In the genomic region with DNA sequence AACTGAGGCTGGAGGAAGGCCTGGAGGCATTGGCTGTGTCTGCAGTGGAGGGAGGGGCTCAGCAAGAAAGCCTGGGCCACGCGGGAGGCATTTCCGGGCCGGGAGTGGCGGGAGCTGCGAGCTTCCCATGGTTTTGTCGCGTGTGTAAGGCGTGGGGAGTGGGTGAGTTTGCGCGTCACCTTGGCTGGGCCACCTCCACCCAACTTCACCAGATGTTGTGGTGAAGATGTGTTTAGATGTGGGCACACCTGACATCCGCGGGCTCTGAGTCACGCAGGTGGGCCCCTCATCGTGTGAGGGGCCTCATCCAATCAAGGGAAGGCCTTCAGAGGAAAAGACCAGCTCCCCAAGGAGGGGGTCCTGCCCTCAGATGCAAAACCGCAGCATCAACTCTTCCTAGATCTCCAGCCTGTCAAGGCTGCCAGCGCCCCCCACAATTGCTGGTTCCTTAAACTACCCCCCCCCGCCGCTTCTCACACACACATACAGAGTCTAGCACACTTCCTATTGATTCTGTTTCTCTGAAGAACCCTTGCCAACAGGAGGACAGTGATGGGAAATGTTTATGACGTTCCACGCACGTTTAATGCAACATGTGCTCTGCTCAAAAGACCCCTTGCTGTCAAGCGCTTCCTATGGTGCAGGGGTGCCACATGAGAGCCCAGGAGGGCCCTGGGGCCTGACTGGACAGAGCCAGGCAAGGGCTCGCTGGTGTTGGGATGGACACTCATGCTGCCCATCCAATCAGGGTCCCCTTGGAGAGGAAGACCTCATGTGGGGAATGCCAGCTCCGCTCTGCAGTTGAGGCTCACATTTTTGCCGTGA, we compare ENCODE assay signal across 14 cellular contexts. TPM values are rescaled to one million over a fixed set of nuclear protein-coding genes. Genes with fewer than 3 reads are reported as not detected.
A peak's percentile ranks its signal among the peaks of the same experiment; 100 is the strongest.
DNase-seq lines count a peak whose midpoint lies in the region; ATAC-seq and TF ChIP-seq lines count a peak whose summit lies in the region.
"Had no signal": no experiment of that assay in that cellular context is flagged by ENCODE, and none has a peak within 500 bp of the region (broad histone marks: within the 10 kb centered on the region; RNA-seq: fewer than 3 reads in every experiment).

No MANE protein-coding gene starts in this region.

- peak overlapping the region in 9 of 11 experiments; percentile 10 to 72 (median 63); a peak in 15 of 22 replicates for H3K4me2 ChIP-seq in BLaER1 treated with 17β-estradiol and CSF1 and Interleukin-3, amounts not matched to agents 10 nM and 100 nM

- no peak for ATAC-seq in HG02798 (IDR thresholded peaks at IDR 0.05; ENCODE audit: poor library complexity, unreplicated experiment)
- ATAC-seq: gastrocnemius medialis had no signal

- TF ChIP-seq CTCF in prostate gland (IDR thresholded peaks at IDR 0.05), result no peak

- no peak overlapping the region for H3K9ac ChIP-seq in BLaER1 treated with 17β-estradiol and CSF1 and Interleukin-3, amounts not matched to agents 10 nM and 100 nM

- DNase-seq in T-helper 22 cell (ENCODE audit: low read depth), result peak; percentile 20
- peak; percentile 38 for DNase-seq in activated effector memory CD4-positive, alpha-beta T cell treated with Interleukin-2 at 50 U/mL for 16 hours
- DNase-seq in posterior vena cava (ENCODE audit: low spot score), result peak; percentile 28
- DNase-seq in hypothalamus (lab: John Stamatoyannopoulos, UW), result no peak
- DNase-seq in HAP-1 (ENCODE audit: low spot score in 2 of 2), result no peak
- no peak for DNase-seq in prostate gland (ENCODE audit: low spot score)
- DNase-seq: gastrocnemius medialis, NCI-H2029 treated with DMSO at 0.1 percent for 48 hours, SHP77 treated with DMSO at 0.1 percent for 48 hours had no signal

- no peaks in the 10 kb centered on the region for H3K9me3 ChIP-seq in BLaER1 treated with 17β-estradiol and CSF1 and Interleukin-3, amounts not matched to agents 10 nM and 100 nM (replicated peaks in 1 of 11)
- H3K9me3 ChIP-seq in HAP-1 (no peaks in the 10 kb centered on the region), prostate gland (no peaks in the 10 kb centered on the region)
- H3K9me3 ChIP-seq: gastrocnemius medialis, right atrium auricular region had no signal

- H3K27me3 ChIP-seq in BLaER1 treated with 17β-estradiol and CSF1 and Interleukin-3, amounts not matched to agents 10 nM and 100 nM, result peaks cover 38 to 87% (median 69%) of the 10 kb centered on the region in 11 experiments
- H3K27me3 ChIP-seq in HAP-1 (ENCODE audit: low read depth), result peaks cover 83% of the 10 kb centered on the region
- H3K27me3 ChIP-seq in prostate gland (replicated peaks; ENCODE audit: insufficient read depth), result peaks cover 33% of the 10 kb centered on the region
- H3K27me3 ChIP-seq: right atrium auricular region had no signal

- intact Hi-C loops in posterior vena cava (cut with DNase I), result no loop called here
- intact Hi-C loops in prostate gland (cut with DNase I), result no loop called here

- TF ChIP-seq POLR2A in prostate gland (IDR thresholded peaks at IDR 0.05), result no peak

- H3K36me3 ChIP-seq in BLaER1 treated with 17β-estradiol and CSF1 and Interleukin-3, amounts not matched to agents 10 nM and 100 nM, result no peaks in the 10 kb centered on the region
- H3K36me3 ChIP-seq in HAP-1 (replicated peaks) (no peaks in the 10 kb centered on the region), prostate gland (no peaks in the 10 kb centered on the region)
- H3K36me3 ChIP-seq: gastrocnemius medialis, right atrium auricular region had no signal

- 81% methylated on average over 26 of the region's 26 CpGs for WGBS in prostate gland

- H3K4me1 ChIP-seq in BLaER1 treated with 17β-estradiol and CSF1 and Interleukin-3, amounts not matched to agents 10 nM and 100 nM, result peaks cover 0 to 31% (median 27%) of the 10 kb centered on the region in 10 experiments; a peak in 16 of 20 replicates
- no peaks in the 10 kb centered on the region for H3K4me1 ChIP-seq in HAP-1
- H3K4me1 ChIP-seq in prostate gland (replicated peaks), result no peaks in the 10 kb centered on the region
- H3K4me1 ChIP-seq: gastrocnemius medialis, right atrium auricular region had no signal

- no peak overlapping the region for H3K4me3 ChIP-seq in BLaER1 treated with 17β-estradiol and CSF1 and Interleukin-3, amounts not matched to agents 10 nM and 100 nM
- no peak overlapping the region for H3K4me3 ChIP-seq in HAP-1
- H3K4me3 ChIP-seq in prostate gland, result no peak overlapping the region
- H3K4me3 ChIP-seq: gastrocnemius medialis, right atrium auricular region had no signal

- peaks cover 0 to 84% (median 29%) of the 10 kb centered on the region in 11 experiments; a peak in 14 of 22 replicates for H4K20me1 ChIP-seq in BLaER1 treated with 17β-estradiol and CSF1 and Interleukin-3, amounts not matched to agents 10 nM and 100 nM

- in situ Hi-C loops in HAP-1 (cut with MboI; ENCODE audit: low sequenced_read_pairs), result no loop called here

- H3K27ac ChIP-seq in BLaER1 treated with 17β-estradiol and CSF1 and Interleukin-3, amounts not matched to agents 10 nM and 100 nM, result no peak overlapping the region
- no peak overlapping the region for H3K27ac ChIP-seq in prostate gland
- H3K27ac ChIP-seq: gastrocnemius medialis, right atrium auricular region had no signal

RNA-seq across cellular contexts. Expression of gene ACTRT2, which starts 11.9 kb away (rescaled TPM):
- not detected for total RNA-seq in posterior vena cava
- 1 to 10 TPM in 1 of 2 donors, not detected in 1; 7.2 TPM for total RNA-seq in prostate gland
- total RNA-seq: astrocyte, gastrocnemius medialis, kidney epithelial cell, right atrium auricular region had no signal

RNA-seq across cellular contexts. Expression of gene PRDM16, which starts 35.8 kb away (rescaled TPM):
- total RNA-seq in posterior vena cava, result 10 to 100 TPM; 15.8 to 21.1 TPM
- 1 to 10 TPM in 1 of 2 donors, under 1 TPM in 1; 0.23 to 6.5 TPM for total RNA-seq in prostate gland

Comparison
In these comparisons a context has a peak if more than half of its experiments do, and no peak if none do; other contexts are left out.
1. DNase-seq: peak in T-helper 22 cell (single experiment), activated effector memory CD4-positive, alpha-beta T cell treated with Interleukin-2 at 50 U/mL for 16 hours (single experiment) and posterior vena cava (single experiment); none in hypothalamus (0 of 51), HAP-1 (0 of 2) and prostate gland (single experiment).